In genomic region chr6:52643158-52643557, GRCh38 we compare ENCODE assay signal across 26 cellular contexts.
DNase-seq lines count a peak whose midpoint lies in the region; ATAC-seq and TF ChIP-seq lines count a peak whose summit lies in the region.
"Had no signal": no experiment of that assay in that cellular context is flagged by ENCODE, and none has a peak within 500 bp of the region (broad histone marks: within the 10 kb centered on the region; RNA-seq: fewer than 3 reads in every experiment).

No MANE protein-coding gene starts in this region.

- no peak for ATAC-seq in HG03025 (IDR thresholded peaks at IDR 0.05; ENCODE audit: low FRiP score, unreplicated experiment)
- no peak for ATAC-seq in HG03457 (IDR thresholded peaks at IDR 0.05; ENCODE audit: unreplicated experiment)
- no peak for ATAC-seq in HG03280 (IDR thresholded peaks at IDR 0.05; ENCODE audit: unreplicated experiment)
- ATAC-seq: activated CD8-positive, alpha-beta T cell treated with anti-CD3 and anti-CD28 coated beads, Interleukin-2, amount 10 ng/mL, durations not matched to agents 7 days and 5 days; gastrocnemius medialis; left ventricle myocardium superior; naive thymus-derived CD4-positive, alpha-beta T cell had no signal

- TF ChIP-seq CTCF in WERI-Rb-1 (IDR thresholded peaks at IDR 0.05; ENCODE audit: low read depth, low read length): no peak

- H3K27me3 ChIP-seq in WERI-Rb-1 (ENCODE audit: insufficient read depth, low read depth, severe bottlenecking): no peaks in the 10 kb centered on the region
- H3K27me3 ChIP-seq: ascending aorta, gastrocnemius medialis, stomach had no signal

- peak overlapping the region; percentile 3 for H3K27ac ChIP-seq in WERI-Rb-1
- no peak overlapping the region for H3K27ac ChIP-seq in substantia nigra (ENCODE audit: low read depth, low read length, poor library complexity, severe bottlenecking)
- H3K27ac ChIP-seq: ascending aorta, esophagus squamous epithelium, gastrocnemius medialis, stomach had no signal

- no peaks in the 10 kb centered on the region for H3K36me3 ChIP-seq in WERI-Rb-1
- H3K36me3 ChIP-seq: ascending aorta, esophagus squamous epithelium, gastrocnemius medialis, stomach had no signal

- H3K9me3 ChIP-seq in WERI-Rb-1 (ENCODE audit: severe bottlenecking): no peaks in the 10 kb centered on the region
- H3K9me3 ChIP-seq: ascending aorta, esophagus squamous epithelium, gastrocnemius medialis, stomach had no signal

- DNase-seq in NCI-H748 (lab: John Stamatoyannopoulos, UW; ENCODE audit: unreplicated experiment) (peak; percentile 47), NCI-H748 treated with DMSO at 0.1 percent for 48 hours (lab: John Stamatoyannopoulos, UW) (no peak), WERI-Rb-1 (peak; percentile 47), medulla oblongata (ENCODE audit: extremely low spot score) (peak; percentile 90), substantia nigra (lab: John Stamatoyannopoulos, UW) (peak in 30 of 49 donors; percentile 4 to 72 (median 30))
- DNase-seq: activated CD8-positive, alpha-beta T cell treated with anti-CD3 and anti-CD28 coated beads, Interleukin-2, amount 10 ng/mL, durations not matched to agents 7 days and 5 days; activated effector memory CD4-positive, alpha-beta T cell treated with Interleukin-2 at 50 U/mL for 16 hours; activated naive CD8-positive, alpha-beta T cell treated with anti-CD3 and anti-CD28 coated beads, Interleukin-2, amount 10 ng/mL, durations not matched to agents 7 days and 5 days; AML-193; CD4-positive, alpha-beta memory T cell; central memory CD4-positive, alpha-beta T cell; dermis blood vessel endothelial cell; esophagus squamous epithelium; gastrocnemius medialis; HFFc6; left ventricle myocardium superior; naive thymus-derived CD4-positive, alpha-beta T cell; NCI-H2171; NCI-H510A treated with DMSO at 0.1 percent for 48 hours; small intestine; stomach; T-helper 1 cell had no signal

- H3K4me3 ChIP-seq in WERI-Rb-1 (ENCODE audit: low read depth, low read length): no peak overlapping the region
- H3K4me3 ChIP-seq: ascending aorta, esophagus squamous epithelium, gastrocnemius medialis, stomach had no signal
